28 cellular contexts compared by ENCODE assay signal in genomic region chr5:88150747-88151146, GRCh38.
"Had no signal": no experiment of that assay in that cellular context is flagged by ENCODE, and none has a peak within 500 bp of the region (broad histone marks: within the 10 kb centered on the region; RNA-seq: fewer than 3 reads in every experiment).

No MANE protein-coding gene starts in this region.

- H3K36me3 ChIP-seq: neural progenitor cell, ovary, spleen, suprapubic skin, tibial artery, transverse colon, upper lobe of right lung, uterus had no signal

- H3K4me2 ChIP-seq: neural progenitor cell, smooth muscle cell had no signal

- ATAC-seq: natural killer cell; psoas muscle; right cardiac atrium; sciatic nerve; stimulated activated memory B cell treated with anti-CD40 and anti-IgM and Interleukin-4, amounts not matched to agents 10 μg/mL and 1 μg/mL and 100 μg/mL, for 72 hours; stimulated activated naive CD8-positive, alpha-beta T cell treated with anti-CD3 and anti-CD28 coated beads, Interleukin-15, amount 100 ng/mL, for 72 hours; stimulated activated naive CD8-positive, alpha-beta T cell treated with anti-CD3 and anti-CD28 coated beads, Interleukin-15, Interleukin-2, amounts not matched to agents 100 U/mL and 50 U/mL, for 24 hours; upper lobe of right lung had no signal

- H3K27ac ChIP-seq: neural progenitor cell, ovary, parathyroid adenoma, psoas muscle, skin epidermis, spleen, suprapubic skin, testis, tibial artery, transverse colon, upper lobe of right lung, uterus had no signal

- DNase-seq: natural killer cell; occipital lobe; ovary; posterior cingulate gyrus; psoas muscle; right cardiac atrium; spleen; stimulated activated CD4-positive, alpha-beta T cell treated with anti-CD3 and anti-CD28 coated beads, Interleukin-12 subunit alpha, Interleukin-12 subunit beta, amount 100 ng/mL, for 4 hours; stimulated activated CD4-positive, alpha-beta T cell treated with anti-CD3 and anti-CD28 coated beads, Interleukin-1b, Interleukin-23, amount 100 ng/mL, for 48 hours; stimulated activated CD4-positive, alpha-beta T cell treated with anti-CD3 and anti-CD28 coated beads, Interleukin-4, amount 100 ng/mL, for 1 hour; stimulated activated CD4-positive, alpha-beta T cell treated with anti-CD3 and anti-CD28 coated beads, Interleukin-4, amount 100 ng/mL, for 4 hours; stimulated activated CD8-positive, alpha-beta memory T cell treated with anti-CD3 and anti-CD28 coated beads, Interleukin-4, amount 100 ng/mL, for 48 hours; stimulated activated naive CD4-positive, alpha-beta T cell; stimulated activated naive CD8-positive, alpha-beta T cell treated with anti-CD3 and anti-CD28 coated beads, Interleukin-15, amount 100 ng/mL, for 72 hours; stimulated activated naive CD8-positive, alpha-beta T cell treated with anti-CD3 and anti-CD28 coated beads, Interleukin-15, Interleukin-2, amounts not matched to agents 100 U/mL and 50 U/mL, for 24 hours; substantia nigra; testis; tibial artery; transverse colon; upper lobe of right lung; uterus had no signal

- H3K9me3 ChIP-seq: ovary, suprapubic skin, testis, upper lobe of right lung, uterus had no signal

- H3K4me3 ChIP-seq: neural progenitor cell, ovary, psoas muscle, skin epidermis, smooth muscle cell, spleen, suprapubic skin, testis, tibial artery, transverse colon, upper lobe of right lung, uterus had no signal

- H3K27me3 ChIP-seq: ovary, testis, upper lobe of right lung, uterus had no signal

- H3K79me2 ChIP-seq: parathyroid adenoma had no signal

- H2AFZ ChIP-seq: neural progenitor cell, parathyroid adenoma had no signal

- H3K4me1 ChIP-seq: parathyroid adenoma, psoas muscle, testis, tibial artery, uterus had no signal

- H3K9ac ChIP-seq: neural progenitor cell, parathyroid adenoma had no signal
